15 cellular contexts compared by ENCODE assay signal in genomic region chr19:21335721-21336120, GRCh38.
"Had no signal": no experiment of that assay in that cellular context is flagged by ENCODE, and none has a peak within 500 bp of the region (broad histone marks: within the 10 kb centered on the region; RNA-seq: fewer than 3 reads in every experiment).

No MANE protein-coding gene starts in this region.

- H2AFZ ChIP-seq: parathyroid adenoma had no signal

- H3K4me3 ChIP-seq: dorsolateral prefrontal cortex, left lung, transverse colon, vagina had no signal

- H3K27ac Mint-ChIP-seq: activated T-helper 2 cell treated with anti-CD3 and anti-CD28 coated beads, Interferon-gamma antibody, Interleukin-2, Interleukin-4, amounts not matched to agents 10 μg/mL and 5 μg/mL and 100 μg/mL, durations not matched to agents 14 hours and 24 hours and 36 hours; endodermal cell had no signal

- H3K27ac ChIP-seq: dorsolateral prefrontal cortex, left lung, parathyroid adenoma, transverse colon, vagina had no signal

- H3K4me1 Mint-ChIP-seq: endodermal cell, naive B cell had no signal

- H3K4me3 Mint-ChIP-seq: endodermal cell, naive B cell had no signal

- H3K27me3 ChIP-seq: dorsolateral prefrontal cortex, left lung, transverse colon, vagina had no signal

- DNase-seq: activated CD4-positive, CD25-positive, alpha-beta regulatory T cell treated with anti-CD3 and anti-CD28 coated beads, Interleukin-2, amount 50 U/mL, for 72 hours; activated naive CD4-positive, alpha-beta T cell treated with anti-CD3 and anti-CD28 coated beads, Interleukin-2, amount 50 U/mL, for 16 hours; dorsolateral prefrontal cortex; endodermal cell; kidney; left lung; mammary epithelial cell; naive B cell; stimulated activated CD4-positive, alpha-beta T cell treated with anti-CD3 and anti-CD28 coated beads, Interleukin-2, amount 100 ng/mL, for 48 hours; stimulated activated naive CD4-positive, alpha-beta T cell; T-helper 9 cell; transverse colon had no signal

- ATAC-seq: left lung had no signal

- H3K9me3 ChIP-seq: vagina had no signal

- H3K4me1 ChIP-seq: left lung, parathyroid adenoma, transverse colon, vagina had no signal

- H3K36me3 ChIP-seq: left lung, transverse colon, vagina had no signal

- H3K79me2 ChIP-seq: parathyroid adenoma had no signal

- H3K27me3 Mint-ChIP-seq: naive B cell had no signal
